21 cellular contexts compared by ENCODE assay signal in genomic region chr11:84419576-84419975, GRCh38.
"Had no signal": no experiment of that assay in that cellular context is flagged by ENCODE, and none has a peak within 500 bp of the region (broad histone marks: within the 10 kb centered on the region; RNA-seq: fewer than 3 reads in every experiment).

No MANE protein-coding gene starts in this region.

- H3K4me3 ChIP-seq: colonic mucosa, left lung, prostate gland, thyroid gland had no signal

- H3K4me1 ChIP-seq: colonic mucosa, left lung, prostate gland, thyroid gland had no signal

- ATAC-seq: activated naive CD8-positive, alpha-beta T cell treated with anti-CD3 and anti-CD28 coated beads, Interleukin-2, amount 50 U/mL, for 24 hours; activated T-cell treated with anti-CD3 and anti-CD28 coated beads, Interleukin-2, amount 50 U/mL, for 4 hours; left lung; right cardiac atrium had no signal

- FAIRE-seq: endometrium, frontal cortex had no signal

- DNase-seq: activated CD4-positive, alpha-beta T cell treated with anti-CD3 and anti-CD28 coated beads, Interleukin-2, amount 50 U/mL, for 1 hour; activated CD4-positive, CD25-positive, alpha-beta regulatory T cell treated with anti-CD3 and anti-CD28 coated beads, Interleukin-2, amount 50 U/mL, for 72 hours; activated CD8-positive, alpha-beta memory T cell treated with anti-CD3 and anti-CD28 coated beads, Interleukin-2, amount 50 U/mL, for 4 hours; activated naive CD4-positive, alpha-beta T cell treated with anti-CD3 and anti-CD28 coated beads for 36 hours; activated naive CD8-positive, alpha-beta T cell treated with anti-CD3 and anti-CD28 coated beads, Interleukin-2, amount 50 U/mL, for 24 hours; activated T-cell treated with anti-CD3 and anti-CD28 coated beads, Interleukin-2, amount 50 U/mL, for 4 hours; aorta; colonic mucosa; erythroblast; hypothalamus; islet precursor cell; left lung; midbrain; right cardiac atrium; stimulated activated CD4-positive, alpha-beta T cell treated with anti-CD3 and anti-CD28 coated beads, Interleukin-2, amount 100 ng/mL, for 24 hours; stimulated activated naive CD4-positive, alpha-beta T cell treated with Interleukin-2 at 50 U/mL for 16 hours; thyroid gland had no signal

- H3K27me3 ChIP-seq: colonic mucosa, left lung, thyroid gland had no signal

- H3K27ac Mint-ChIP-seq: activated naive CD4-positive, alpha-beta T cell treated with anti-CD3 and anti-CD28 coated beads for 36 hours; activated naive CD8-positive, alpha-beta T cell treated with anti-CD3 and anti-CD28 coated beads, Interleukin-2, amount 50 U/mL, for 24 hours had no signal

- H3K36me3 ChIP-seq: colonic mucosa, left lung, prostate gland, thyroid gland had no signal

- H3K4me3 Mint-ChIP-seq: activated naive CD4-positive, alpha-beta T cell treated with anti-CD3 and anti-CD28 coated beads for 36 hours; activated naive CD8-positive, alpha-beta T cell treated with anti-CD3 and anti-CD28 coated beads, Interleukin-2, amount 50 U/mL, for 24 hours; activated T-cell treated with anti-CD3 and anti-CD28 coated beads, Interleukin-2, amount 50 U/mL, for 4 hours; central memory CD8-positive, alpha-beta T cell had no signal

- H3K9me3 ChIP-seq: colonic mucosa, left lung, prostate gland, thyroid gland had no signal

- H3K4me1 Mint-ChIP-seq: activated naive CD8-positive, alpha-beta T cell treated with anti-CD3 and anti-CD28 coated beads, Interleukin-2, amount 50 U/mL, for 24 hours; central memory CD8-positive, alpha-beta T cell had no signal

- H3K27me3 Mint-ChIP-seq: activated naive CD8-positive, alpha-beta T cell treated with anti-CD3 and anti-CD28 coated beads, Interleukin-2, amount 50 U/mL, for 24 hours; central memory CD8-positive, alpha-beta T cell had no signal
